Comparison of ENCODE assay signal across 27 cellular contexts in the genomic region with DNA sequence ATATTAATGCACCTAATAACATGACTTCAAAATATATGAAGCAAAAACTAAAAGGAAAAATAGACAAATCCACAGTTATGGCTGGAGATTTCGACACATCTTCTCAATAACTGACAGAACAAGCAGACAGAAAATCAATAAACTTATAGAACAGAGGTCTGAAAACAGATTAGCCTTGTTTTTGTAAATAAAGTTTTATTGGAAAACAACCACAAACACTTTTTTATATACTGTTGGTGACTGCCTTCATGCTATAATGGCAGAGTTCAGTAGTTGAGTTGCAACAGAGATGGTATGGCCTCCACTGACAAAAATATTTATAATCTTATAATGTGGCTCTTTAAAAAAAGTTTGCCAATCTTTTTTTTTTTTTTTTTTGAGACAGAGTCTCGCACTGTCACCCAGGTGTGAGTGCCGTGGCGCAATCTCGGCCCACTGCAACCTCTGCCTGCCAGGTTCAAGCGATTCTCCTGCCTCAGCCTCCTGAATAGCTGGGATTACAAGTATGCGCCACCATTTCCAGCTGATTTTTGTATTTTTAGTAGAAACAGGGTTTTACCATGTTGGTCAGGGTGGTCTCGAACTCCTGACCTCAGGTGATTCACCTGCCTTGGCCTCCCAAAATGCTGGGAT. TPM values are rescaled to one million over a fixed set of nuclear protein-coding genes. Genes with fewer than 3 reads are reported as not detected.
"Had no signal": no experiment of that assay in that cellular context is flagged by ENCODE, and none has a peak within 500 bp of the region (broad histone marks: within the 10 kb centered on the region; RNA-seq: fewer than 3 reads in every experiment).

No MANE protein-coding gene starts in this region.

- H3K27ac ChIP-seq: PC-9, RWPE1, SJCRH30, SK-N-MC had no signal

- DNase-seq: Karpas-422, MM.1S, MV-4-11, NCI-H1092, NCI-H1105, NCI-H1417 treated with DMSO at 0.1 percent for 48 hours, NCI-H1436 treated with DMSO at 0.1 percent for 48 hours, NCI-H1694 treated with DMSO at 0.1 percent for 48 hours, NCI-H187 treated with DMSO at 0.1 percent for 48 hours, NCI-H2171 treated with DMSO at 0.1 percent for 48 hours, NCI-H2227 treated with DMSO at 0.1 percent for 48 hours, NCI-H345, NCI-H446, NCI-H510A treated with DMSO at 0.1 percent for 48 hours, NCI-H524 treated with DMSO at 0.1 percent for 48 hours, NCI-H526 treated with DMSO at 0.1 percent for 48 hours, NCI-H774, PC-9, SHP77, SIG-M5, SJCRH30 had no signal

- ATAC-seq: Panc1, Right ventricle myocardium inferior, SK-N-SH treated with all-trans-retinoic acid at 6 μM for 48 hours had no signal

- H3K4me2 ChIP-seq: PC-9 had no signal

- H3K36me3 ChIP-seq: SJCRH30 had no signal

- H2AFZ ChIP-seq: PC-9 had no signal

- H3K4me3 ChIP-seq: PC-9, SJCRH30, SK-N-MC had no signal

- H3K27me3 ChIP-seq: SJCRH30 had no signal

RNA-seq across cellular contexts. Expression of gene GATA2, which starts 52.2 kb away (rescaled TPM):
- total RNA-seq: OCI-LY7 had no signal
